Comparison of ENCODE assay signal across 1 cellular context in genomic region chr19:47749326-47749725, GRCh38.
TF ChIP-seq lines count a peak whose summit lies in the region.

No MANE protein-coding gene starts in this region.

TF ChIP-seq in K562, 482 proteins besides CTCF, POLR2A, EP300 and RAD21:
- TF ChIP-seq ZNF696 (CRISPR knock-in tag; conservative IDR thresholded peaks at IDR 0.05) (no peak), SNRNP70 (optimal IDR thresholded peaks at IDR 0.05; ENCODE audit: low read depth, low read length) (no peak), ZBTB8A (IDR thresholded peaks at IDR 0.05; ENCODE audit: partially characterized antibody) (no peak), CAMTA2 (CRISPR knock-in tag; conservative IDR thresholded peaks at IDR 0.05) (no peak), IFI16 (CRISPR knock-in tag; IDR thresholded peaks at IDR 0.05) (no peak), RBFOX2 (IDR thresholded peaks at IDR 0.05; ENCODE audit: low read depth, low read length) (0 out of 2 replicates have a peak, but pooled peaks have one; percentile 17), ETV5 (CRISPR knock-in tag; IDR thresholded peaks at IDR 0.05; ENCODE audit: low read depth) (no peak), JUND (IDR thresholded peaks at IDR 0.05; ENCODE audit: borderline replicate concordance, low read depth, low read length) (no peak), JUND (tag; IDR thresholded peaks at IDR 0.05; ENCODE audit: borderline replicate concordance, low read depth, low read length) (no peak)
TF ChIP-seq in K562: peak in this region for 1.
